8 cellular contexts compared by ENCODE assay signal in the genomic region with DNA sequence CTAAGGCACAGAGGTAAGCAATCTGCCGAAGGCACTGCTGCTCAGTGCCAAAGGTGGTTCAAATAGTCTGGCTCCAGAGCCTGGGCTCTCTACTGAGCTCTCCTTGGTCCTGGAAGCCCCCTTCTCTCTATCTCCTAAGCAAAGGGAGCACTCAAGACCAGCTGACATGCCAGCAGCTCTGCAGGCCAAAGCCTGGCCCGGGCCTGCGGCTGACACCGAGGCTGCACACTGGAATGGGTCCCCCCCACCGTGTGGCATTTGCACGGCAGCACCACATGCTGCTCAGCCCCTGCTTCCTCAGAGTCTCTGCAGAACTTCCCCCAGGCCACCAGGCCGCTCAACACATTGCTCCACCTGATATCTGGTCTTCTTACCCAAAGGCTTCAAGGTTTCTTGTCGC. TPM values are rescaled to one million over a fixed set of nuclear protein-coding genes. Genes with fewer than 3 reads are reported as not detected.
A peak's percentile ranks its signal among the peaks of the same experiment; 100 is the strongest.
DNase-seq lines count a peak whose midpoint lies in the region; ATAC-seq and TF ChIP-seq lines count a peak whose summit lies in the region.

No MANE protein-coding gene starts in this region.

- peaks cover 7 to 42% (median 35%) of the 10 kb centered on the region in 4 donors for H3K4me1 ChIP-seq in liver (ENCODE audit: control insufficient read depth in 4 of 4, insufficient read depth in 4 of 4, low read length in 3 of 4)
- no peaks in the 10 kb centered on the region for H3K4me1 ChIP-seq in OCI-LY7 (ENCODE audit: insufficient read depth, low read length, poor library complexity, severe bottlenecking)

- H3K4me2 ChIP-seq in OCI-LY7 (ENCODE audit: low read length): no peak overlapping the region

- peaks cover 29% of the 10 kb centered on the region for H3K36me3 Mint-ChIP-seq in stimulated activated naive CD8-positive, alpha-beta T cell treated with anti-CD3 and anti-CD28 coated beads, Interleukin-15, Interleukin-2, amounts not matched to agents 100 ng/mL and 50 ng/mL, for 24 hours (ENCODE audit: low read depth)

- ATAC-seq in stimulated activated naive CD8-positive, alpha-beta T cell treated with anti-CD3 and anti-CD28 coated beads, Interleukin-15, Interleukin-2, amounts not matched to agents 100 U/mL and 50 U/mL, for 24 hours: no peak

- H3K9me2 ChIP-seq in OCI-LY7 (ENCODE audit: insufficient read depth, low read length): no peaks in the 10 kb centered on the region

- H3K9ac ChIP-seq in liver (ENCODE audit: low read depth in 1 of 2, low read length in 2 of 2): peak overlapping the region in 1 of 2 donors; percentile 43

- H3K36me3 ChIP-seq in liver (ENCODE audit: control insufficient read depth in 4 of 4, insufficient read depth in 3 of 4, low read depth in 1 of 4, low read length in 3 of 4) (peaks cover 0 to 7% (median 1%) of the 10 kb centered on the region in 4 donors), OCI-LY7 (ENCODE audit: insufficient read depth, low read length) (peaks cover 93% of the 10 kb centered on the region)

- peak overlapping the region; percentile 17 for H3K27ac Mint-ChIP-seq in stimulated activated naive CD8-positive, alpha-beta T cell treated with anti-CD3 and anti-CD28 coated beads, Interleukin-15, Interleukin-2, amounts not matched to agents 100 ng/mL and 50 ng/mL, for 24 hours

- H3K4me3 ChIP-seq in liver (ENCODE audit: low read depth in 1 of 3, low read length in 3 of 3) (no peak overlapping the region), OCI-LY7 (ENCODE audit: low read depth, low read length, poor library complexity, severe bottlenecking) (no peak overlapping the region)

- no peaks in the 10 kb centered on the region for H3K79me2 ChIP-seq in OCI-LY7 (ENCODE audit: insufficient read depth, low read depth, low read length)

- H3K9me3 ChIP-seq in liver (ENCODE audit: control insufficient read depth in 4 of 4, low read length in 3 of 4): no peaks in the 10 kb centered on the region
- no peaks in the 10 kb centered on the region for H3K9me3 ChIP-seq in OCI-LY7 (ENCODE audit: low read length)

- H3K27me3 ChIP-seq in liver (ENCODE audit: control insufficient read depth in 4 of 4, insufficient read depth in 4 of 4, low read length in 3 of 4): no peaks in the 10 kb centered on the region

- POLR2A ChIA-PET in OCI-LY7 (lab: Charles Lee): interaction anchor here (0.6 to 0.9 kb wide), 2 partner anchors 98 to 145 kb away, joined by 3 to 4 read pairs; no protein-coding TSS in a partner anchor

- no peak for DNase-seq in stimulated activated naive CD8-positive, alpha-beta T cell treated with anti-CD3 and anti-CD28 coated beads, Interleukin-15, Interleukin-2, amounts not matched to agents 100 U/mL and 50 U/mL, for 24 hours
- DNase-seq in DMS 273 treated with DMSO at 0.1 percent for 48 hours (lab: John Stamatoyannopoulos, UW) (no peak), OCI-LY7 (ENCODE audit: low spot score) (no peak), SHP77 treated with DMSO at 0.1 percent for 48 hours (lab: John Stamatoyannopoulos, UW) (no peak), NCI-H1694 (lab: John Stamatoyannopoulos, UW) (no peak)

- no peak overlapping the region for H3K4me3 Mint-ChIP-seq in stimulated activated naive CD8-positive, alpha-beta T cell treated with anti-CD3 and anti-CD28 coated beads, Interleukin-15, Interleukin-2, amounts not matched to agents 100 ng/mL and 50 ng/mL, for 24 hours

- H3K9me3 Mint-ChIP-seq in stimulated activated naive CD8-positive, alpha-beta T cell treated with anti-CD3 and anti-CD28 coated beads, Interleukin-15, Interleukin-2, amounts not matched to agents 100 ng/mL and 50 ng/mL, for 24 hours: no peaks in the 10 kb centered on the region

- H3K4me1 Mint-ChIP-seq in stimulated activated naive CD8-positive, alpha-beta T cell treated with anti-CD3 and anti-CD28 coated beads, Interleukin-15, Interleukin-2, amounts not matched to agents 100 ng/mL and 50 ng/mL, for 24 hours (ENCODE audit: low read depth): peaks cover 19% of the 10 kb centered on the region

- H3K27ac ChIP-seq in VCaP: peak overlapping the region; percentile 97
- H3K27ac ChIP-seq in liver (ENCODE audit: low read depth in 1 of 2, low read length in 2 of 2): peak overlapping the region; percentile 84 to 87
- H3K27ac ChIP-seq in OCI-LY7 (ENCODE audit: low read depth, low read length, poor library complexity, severe bottlenecking): no peak overlapping the region

- no TSS peak for BruUV-seq in OCI-LY7 (replicated peaks; lab: Mats Ljungman, UMichigan)

- intact Hi-C loops in OCI-LY7 (cut with micrococcal nuclease; ENCODE audit: unreplicated experiment): loop anchor here (1.0 to 5.0 kb wide), 4 partner anchors 80 to 381 kb away; a partner anchor contains a TSS

- H2AFZ ChIP-seq in OCI-LY7 (ENCODE audit: low read length): no peak overlapping the region

- TF ChIP-seq RAD21 in liver (IDR thresholded peaks at IDR 0.05): no peak

- TF ChIP-seq CTCF in VCaP (conservative IDR thresholded peaks at IDR 0.05) (no peak), liver (IDR thresholded peaks at IDR 0.05; ENCODE audit: low read depth, low read length, missing input control) (no peak), OCI-LY7 (conservative IDR thresholded peaks at IDR 0.05; ENCODE audit: low read length) (no peak)

- WGBS in liver: 48% methylated on average over 8 of the region's 8 CpGs

- CTCF ChIA-PET in OCI-LY7 (lab: Charles Lee; ENCODE audit: unreplicated experiment): interaction anchor here (1.0 to 2.7 kb wide), 5 partner anchors 9 to 97 kb away, joined by 3 to 28 read pairs (median 3); no protein-coding TSS in a partner anchor

- H3K27me3 Mint-ChIP-seq in stimulated activated naive CD8-positive, alpha-beta T cell treated with anti-CD3 and anti-CD28 coated beads, Interleukin-15, Interleukin-2, amounts not matched to agents 100 ng/mL and 50 ng/mL, for 24 hours: no peaks in the 10 kb centered on the region

- H4K20me1 ChIP-seq in OCI-LY7 (ENCODE audit: insufficient read depth, low read length): no peaks in the 10 kb centered on the region

TF ChIP-seq in liver, 16 proteins besides CTCF, POLR2A, EP300 and RAD21:
- no peak for TF ChIP-seq EGR1 (IDR thresholded peaks at IDR 0.05; ENCODE audit: low read depth in 2 of 2)
- TF ChIP-seq HNF4A (conservative IDR thresholded peaks at IDR 0.05): no peak
- TF ChIP-seq, protein P1, sequence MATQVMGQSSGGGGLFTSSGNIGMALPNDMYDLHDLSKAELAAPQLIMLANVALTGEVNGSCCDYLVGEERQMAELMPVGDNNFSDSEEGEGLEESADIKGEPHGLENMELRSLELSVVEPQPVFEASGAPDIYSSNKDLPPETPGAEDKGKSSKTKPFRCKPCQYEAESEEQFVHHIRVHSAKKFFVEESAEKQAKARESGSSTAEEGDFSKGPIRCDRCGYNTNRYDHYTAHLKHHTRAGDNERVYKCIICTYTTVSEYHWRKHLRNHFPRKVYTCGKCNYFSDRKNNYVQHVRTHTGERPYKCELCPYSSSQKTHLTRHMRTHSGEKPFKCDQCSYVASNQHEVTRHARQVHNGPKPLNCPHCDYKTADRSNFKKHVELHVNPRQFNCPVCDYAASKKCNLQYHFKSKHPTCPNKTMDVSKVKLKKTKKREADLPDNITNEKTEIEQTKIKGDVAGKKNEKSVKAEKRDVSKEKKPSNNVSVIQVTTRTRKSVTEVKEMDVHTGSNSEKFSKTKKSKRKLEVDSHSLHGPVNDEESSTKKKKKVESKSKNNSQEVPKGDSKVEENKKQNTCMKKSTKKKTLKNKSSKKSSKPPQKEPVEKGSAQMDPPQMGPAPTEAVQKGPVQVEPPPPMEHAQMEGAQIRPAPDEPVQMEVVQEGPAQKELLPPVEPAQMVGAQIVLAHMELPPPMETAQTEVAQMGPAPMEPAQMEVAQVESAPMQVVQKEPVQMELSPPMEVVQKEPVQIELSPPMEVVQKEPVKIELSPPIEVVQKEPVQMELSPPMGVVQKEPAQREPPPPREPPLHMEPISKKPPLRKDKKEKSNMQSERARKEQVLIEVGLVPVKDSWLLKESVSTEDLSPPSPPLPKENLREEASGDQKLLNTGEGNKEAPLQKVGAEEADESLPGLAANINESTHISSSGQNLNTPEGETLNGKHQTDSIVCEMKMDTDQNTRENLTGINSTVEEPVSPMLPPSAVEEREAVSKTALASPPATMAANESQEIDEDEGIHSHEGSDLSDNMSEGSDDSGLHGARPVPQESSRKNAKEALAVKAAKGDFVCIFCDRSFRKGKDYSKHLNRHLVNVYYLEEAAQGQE (IDR thresholded peaks at IDR 0.05): peak; percentile 93
- no peak for TF ChIP-seq FOXA1 (IDR thresholded peaks at IDR 0.05)
- no peak for TF ChIP-seq YY1 (IDR thresholded peaks at IDR 0.05)
- no peak for TF ChIP-seq HNF4G (IDR thresholded peaks at IDR 0.05)
- no peak for TF ChIP-seq RXRA (IDR thresholded peaks at IDR 0.05)
- TF ChIP-seq, protein P2, sequence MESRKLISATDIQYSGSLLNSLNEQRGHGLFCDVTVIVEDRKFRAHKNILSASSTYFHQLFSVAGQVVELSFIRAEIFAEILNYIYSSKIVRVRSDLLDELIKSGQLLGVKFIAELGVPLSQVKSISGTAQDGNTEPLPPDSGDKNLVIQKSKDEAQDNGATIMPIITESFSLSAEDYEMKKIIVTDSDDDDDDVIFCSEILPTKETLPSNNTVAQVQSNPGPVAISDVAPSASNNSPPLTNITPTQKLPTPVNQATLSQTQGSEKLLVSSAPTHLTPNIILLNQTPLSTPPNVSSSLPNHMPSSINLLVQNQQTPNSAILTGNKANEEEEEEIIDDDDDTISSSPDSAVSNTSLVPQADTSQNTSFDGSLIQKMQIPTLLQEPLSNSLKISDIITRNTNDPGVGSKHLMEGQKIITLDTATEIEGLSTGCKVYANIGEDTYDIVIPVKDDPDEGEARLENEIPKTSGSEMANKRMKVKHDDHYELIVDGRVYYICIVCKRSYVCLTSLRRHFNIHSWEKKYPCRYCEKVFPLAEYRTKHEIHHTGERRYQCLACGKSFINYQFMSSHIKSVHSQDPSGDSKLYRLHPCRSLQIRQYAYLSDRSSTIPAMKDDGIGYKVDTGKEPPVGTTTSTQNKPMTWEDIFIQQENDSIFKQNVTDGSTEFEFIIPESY (IDR thresholded peaks at IDR 0.05): no peak

RNA-seq across cellular contexts. Expression of a gene that starts 57.8 kb away (rescaled TPM):
- total RNA-seq in liver: 100 to 1,000 TPM in 1 of 2 donors, 10 to 100 TPM in 1; 70.5 to 116 TPM
- 10 to 100 TPM; 64.1 to 66.5 TPM for polyA plus RNA-seq in liver
- total RNA-seq in OCI-LY7 (2014; rRNA removed; shearing (Covaris generic)): 25.7 and 35.9 TPM in 2 replicates
- total RNA-seq in OCI-LY7 (2022): 51.0 and 53.8 TPM in 2 replicates
